24 cellular contexts compared by ENCODE assay signal in genomic region chrX:97787311-97787710, GRCh38.
"Had no signal": no experiment of that assay in that cellular context is flagged by ENCODE, and none has a peak within 500 bp of the region (broad histone marks: within the 10 kb centered on the region; RNA-seq: fewer than 3 reads in every experiment).

No MANE protein-coding gene starts in this region.

- DNase-seq: activated CD4-positive, alpha-beta memory T cell treated with anti-CD3 and anti-CD28 coated beads for 36 hours; activated CD4-positive, alpha-beta T cell treated with anti-CD3 and anti-CD28 coated beads for 36 hours; activated CD4-positive, alpha-beta T cell treated with anti-CD3 and anti-CD28 coated beads, Interleukin-2, amount 10 ng/mL, durations not matched to agents 24 days and 14 days; activated CD4-positive, CD25-positive, alpha-beta regulatory T cell; activated CD4-positive, CD25-positive, alpha-beta regulatory T cell treated with anti-CD3 and anti-CD28 coated beads, Interleukin-2, amount 50 U/mL, for 72 hours; activated CD8-positive, alpha-beta memory T cell treated with anti-CD3 and anti-CD28 coated beads, Interleukin-2, amount 10 ng/mL, durations not matched to agents 7 days and 5 days; activated CD8-positive, alpha-beta memory T cell treated with anti-CD3 and anti-CD28 coated beads, Interleukin-2, amount 50 U/mL, for 4 hours; activated CD8-positive, alpha-beta T cell treated with anti-CD3 and anti-CD28 coated beads, Interleukin-2, amount 10 ng/mL, durations not matched to agents 7 days and 5 days; activated gamma-delta T cell; activated naive CD4-positive, alpha-beta T cell treated with anti-CD3 and anti-CD28 coated beads, Interleukin-2, amount 50 U/mL, for 16 hours; activated naive CD4-positive, alpha-beta T cell treated with Interleukin-2 at 50 U/mL for 16 hours; activated T-cell treated with anti-CD3 and anti-CD28 coated beads, Interleukin-2, amount 50 U/mL, for 24 hours; activated T-cell treated with anti-CD3 and anti-CD28 coated beads, Interleukin-2, amount 50 U/mL, for 72 hours; amniotic stem cell; anterior cingulate cortex; brain microvascular endothelial cell; colonic mucosa; effector CD8-positive, alpha-beta T cell; head of caudate nucleus; hippocampal formation; T-helper 2 cell had no signal

- H3K27ac Mint-ChIP-seq: activated CD4-positive, alpha-beta memory T cell treated with anti-CD3 and anti-CD28 coated beads for 36 hours; activated CD4-positive, alpha-beta T cell treated with anti-CD3 and anti-CD28 coated beads for 36 hours; activated CD4-positive, alpha-beta T cell treated with anti-CD3 and anti-CD28 coated beads, Interleukin-2, amount 10 ng/mL, durations not matched to agents 24 days and 14 days; activated CD8-positive, alpha-beta memory T cell treated with anti-CD3 and anti-CD28 coated beads, Interleukin-2, amount 10 ng/mL, durations not matched to agents 7 days and 5 days; activated CD8-positive, alpha-beta T cell treated with anti-CD3 and anti-CD28 coated beads, Interleukin-2, amount 10 ng/mL, durations not matched to agents 7 days and 5 days; activated naive CD8-positive, alpha-beta T cell; activated T-cell treated with anti-CD3 and anti-CD28 coated beads, Interleukin-2, amount 50 U/mL, for 24 hours; activated T-cell treated with anti-CD3 and anti-CD28 coated beads, Interleukin-2, amount 50 U/mL, for 72 hours had no signal

- H3K36me3 Mint-ChIP-seq: activated CD4-positive, alpha-beta memory T cell treated with anti-CD3 and anti-CD28 coated beads for 36 hours; activated CD8-positive, alpha-beta memory T cell treated with anti-CD3 and anti-CD28 coated beads, Interleukin-2, amount 10 ng/mL, durations not matched to agents 7 days and 5 days; activated naive CD8-positive, alpha-beta T cell had no signal

- H3K4me3 Mint-ChIP-seq: activated CD4-positive, alpha-beta memory T cell treated with anti-CD3 and anti-CD28 coated beads for 36 hours; activated CD4-positive, alpha-beta T cell treated with anti-CD3 and anti-CD28 coated beads for 36 hours; activated CD4-positive, alpha-beta T cell treated with anti-CD3 and anti-CD28 coated beads, Interleukin-2, amount 10 ng/mL, durations not matched to agents 24 days and 14 days; activated CD8-positive, alpha-beta memory T cell treated with anti-CD3 and anti-CD28 coated beads, Interleukin-2, amount 10 ng/mL, durations not matched to agents 7 days and 5 days; activated CD8-positive, alpha-beta T cell treated with anti-CD3 and anti-CD28 coated beads, Interleukin-2, amount 10 ng/mL, durations not matched to agents 7 days and 5 days; activated naive CD8-positive, alpha-beta T cell; activated T-cell treated with anti-CD3 and anti-CD28 coated beads, Interleukin-2, amount 50 U/mL, for 24 hours; activated T-cell treated with anti-CD3 and anti-CD28 coated beads, Interleukin-2, amount 50 U/mL, for 72 hours; central memory CD8-positive, alpha-beta T cell had no signal

- H3K9me3 Mint-ChIP-seq: activated CD4-positive, alpha-beta memory T cell treated with anti-CD3 and anti-CD28 coated beads for 36 hours; activated CD4-positive, alpha-beta T cell treated with anti-CD3 and anti-CD28 coated beads, Interleukin-2, amount 10 ng/mL, durations not matched to agents 24 days and 14 days; central memory CD8-positive, alpha-beta T cell had no signal

- H3K27me3 Mint-ChIP-seq: activated CD4-positive, alpha-beta memory T cell treated with anti-CD3 and anti-CD28 coated beads for 36 hours; activated CD4-positive, alpha-beta T cell treated with anti-CD3 and anti-CD28 coated beads for 36 hours; activated CD4-positive, alpha-beta T cell treated with anti-CD3 and anti-CD28 coated beads, Interleukin-2, amount 10 ng/mL, durations not matched to agents 24 days and 14 days; activated CD8-positive, alpha-beta memory T cell treated with anti-CD3 and anti-CD28 coated beads, Interleukin-2, amount 10 ng/mL, durations not matched to agents 7 days and 5 days; activated naive CD8-positive, alpha-beta T cell; activated T-cell treated with anti-CD3 and anti-CD28 coated beads, Interleukin-2, amount 50 U/mL, for 24 hours; central memory CD8-positive, alpha-beta T cell had no signal

- ATAC-seq: activated CD4-positive, alpha-beta T cell treated with anti-CD3 and anti-CD28 coated beads for 36 hours; activated CD8-positive, alpha-beta memory T cell treated with anti-CD3 and anti-CD28 coated beads, Interleukin-2, amount 10 ng/mL, durations not matched to agents 7 days and 5 days; activated CD8-positive, alpha-beta T cell treated with anti-CD3 and anti-CD28 coated beads, Interleukin-2, amount 10 ng/mL, durations not matched to agents 7 days and 5 days; activated T-cell treated with anti-CD3 and anti-CD28 coated beads, Interleukin-2, amount 50 U/mL, for 72 hours; esophagus mucosa had no signal

- H3K4me1 Mint-ChIP-seq: activated CD4-positive, alpha-beta T cell treated with anti-CD3 and anti-CD28 coated beads for 36 hours; activated CD4-positive, alpha-beta T cell treated with anti-CD3 and anti-CD28 coated beads, Interleukin-2, amount 10 ng/mL, durations not matched to agents 24 days and 14 days; central memory CD8-positive, alpha-beta T cell had no signal
